Comparison of ENCODE assay signal across 10 cellular contexts in the genomic region with DNA sequence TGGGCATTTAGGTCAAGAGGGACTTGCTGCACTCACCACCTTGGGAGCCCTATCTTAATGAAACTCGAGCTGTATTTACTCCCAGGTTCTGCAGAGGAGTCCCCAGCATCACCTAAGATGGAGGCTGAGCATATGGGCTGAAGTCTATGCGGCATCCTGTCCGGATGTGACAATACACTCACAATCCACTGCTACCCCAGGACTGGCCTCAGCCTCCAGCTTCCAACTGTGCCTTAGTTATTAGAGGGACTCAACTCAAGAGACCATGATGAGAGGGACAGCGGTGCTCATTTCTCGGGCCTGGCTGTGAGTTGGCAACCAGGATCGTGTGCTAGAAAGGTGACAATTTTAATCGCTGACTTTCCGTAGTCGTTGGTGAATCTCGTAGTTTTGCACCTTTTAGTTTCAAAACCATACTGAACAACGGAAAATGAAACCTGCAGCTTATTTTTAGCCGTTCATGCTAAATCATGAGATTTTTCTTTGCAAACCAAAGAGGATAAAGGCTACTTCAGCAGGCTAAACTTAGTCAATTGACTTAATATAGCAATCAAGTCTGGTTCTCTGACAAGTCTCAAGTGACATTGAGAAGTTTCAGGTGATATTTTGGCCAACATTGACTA. TPM values are rescaled to one million over a fixed set of nuclear protein-coding genes. Genes with fewer than 3 reads are reported as not detected.
DNase-seq lines count a peak whose midpoint lies in the region; ATAC-seq and TF ChIP-seq lines count a peak whose summit lies in the region.
"Had no signal": no experiment of that assay in that cellular context is flagged by ENCODE, and none has a peak within 500 bp of the region (broad histone marks: within the 10 kb centered on the region; RNA-seq: fewer than 3 reads in every experiment).

No MANE protein-coding gene starts in this region.

- no peaks in the 10 kb centered on the region for H3K27me3 Mint-ChIP-seq in natural killer cell (ENCODE audit: low read depth in 2 of 2)
- H3K27me3 Mint-ChIP-seq: dendritic cell treated with granulocyte-macrophage colony-stimulating factor and Interleukin-4, amounts not matched to agents 40 ng/mL and 50 ng/mL, for 4 days had no signal

- H3K9me3 Mint-ChIP-seq in natural killer cell, result no peaks in the 10 kb centered on the region
- H3K9me3 Mint-ChIP-seq: dendritic cell treated with granulocyte-macrophage colony-stimulating factor and Interleukin-4, amounts not matched to agents 40 ng/mL and 50 ng/mL, for 4 days had no signal

- peak overlapping the region; percentile 100 for H3K9ac ChIP-seq in MM.1S (ENCODE audit: low read length)

- H3K27ac Mint-ChIP-seq in natural killer cell, result peak overlapping the region; percentile 63 to 78
- H3K27ac Mint-ChIP-seq: dendritic cell treated with granulocyte-macrophage colony-stimulating factor and Interleukin-4, amounts not matched to agents 40 ng/mL and 50 ng/mL, for 4 days had no signal

- intact Hi-C loops in natural killer cell (cut with micrococcal nuclease), result loop anchor here (5.0 kb wide), 1 partner anchor 33 kb away; no protein-coding TSS in a partner anchor

- ATAC-seq in HG02588 (IDR thresholded peaks at IDR 0.05; ENCODE audit: unreplicated experiment), result peak; percentile 44
- peak; percentile 58 to 75 (median 59) for ATAC-seq in natural killer cell

- H3K4me3 ChIP-seq in MM.1S (ENCODE audit: low read length), result no peak overlapping the region
- H3K4me3 ChIP-seq in H7 (ENCODE audit: insufficient read depth, low read depth, low read length), result no peak overlapping the region

- peaks cover 77% of the 10 kb centered on the region for H3K79me2 ChIP-seq in MM.1S (ENCODE audit: low read length)

- peaks cover 0 to 22% of the 10 kb centered on the region in 2 donors for H3K4me1 Mint-ChIP-seq in natural killer cell

- peaks cover 96% of the 10 kb centered on the region for H3K4me1 ChIP-seq in MM.1S (ENCODE audit: low read length)

- no peaks in the 10 kb centered on the region for H3K36me3 Mint-ChIP-seq in natural killer cell

- TF ChIP-seq CTCF in MM.1S (IDR thresholded peaks at IDR 0.05; ENCODE audit: low read length) (no peak), natural killer cell (IDR thresholded peaks at IDR 0.05) (no peak)

- H3K27me3 ChIP-seq in MM.1S (replicated peaks; ENCODE audit: insufficient read depth, low read length), result no peaks in the 10 kb centered on the region
- no peaks in the 10 kb centered on the region for H3K27me3 ChIP-seq in H7 (ENCODE audit: control insufficient read depth, insufficient read depth, low read length)

- H3K9me3 ChIP-seq in MM.1S (replicated peaks; ENCODE audit: insufficient read depth, low read length), result no peaks in the 10 kb centered on the region

- H3K4me3 Mint-ChIP-seq in natural killer cell, result peak overlapping the region; percentile 6
- H3K4me3 Mint-ChIP-seq: dendritic cell treated with granulocyte-macrophage colony-stimulating factor and Interleukin-4, amounts not matched to agents 40 ng/mL and 50 ng/mL, for 4 days had no signal

- no peaks in the 10 kb centered on the region for H3K9me2 ChIP-seq in MM.1S (replicated peaks; ENCODE audit: insufficient read depth, low read length)

- H3K36me3 ChIP-seq in MM.1S (replicated peaks; ENCODE audit: insufficient read depth, low read length), result no peaks in the 10 kb centered on the region
- no peaks in the 10 kb centered on the region for H3K36me3 ChIP-seq in H7 (replicated peaks; ENCODE audit: control insufficient read depth, insufficient read depth, low read length)

- DNase-seq in NK-92 treated with Interleukin-12 subunit alpha and Interleukin-12 subunit beta, amount 100 ng/mL, for 24 hours (lab: John Stamatoyannopoulos, UW), result peak; percentile 52
- DNase-seq in NK-92 (lab: John Stamatoyannopoulos, UW; ENCODE audit: unreplicated experiment) (no peak), MM.1S (peak; percentile 99), natural killer cell (no peak), occipital lobe (lab: John Stamatoyannopoulos, UW) (no peak), H7 (no peak), COLO829 (ENCODE audit: low spot score) (no peak)

- no peaks in the 10 kb centered on the region for H4K20me1 ChIP-seq in MM.1S (ENCODE audit: insufficient read depth, low read length)

- H3F3A ChIP-seq in MM.1S (ENCODE audit: insufficient read depth, low read length), result peaks cover 70% of the 10 kb centered on the region

- H3K27ac ChIP-seq in MM.1S (ENCODE audit: low read length), result peak overlapping the region; percentile 100
- H3K27ac ChIP-seq: 22Rv1 had no signal

- H2AFZ ChIP-seq in MM.1S (ENCODE audit: low read length), result no peak overlapping the region

- H3K4me2 ChIP-seq in MM.1S (ENCODE audit: low read depth, low read length), result peak overlapping the region; percentile 23

RNA-seq across cellular contexts. Expression of a gene that starts 11.1 kb away (rescaled TPM):
- total RNA-seq in natural killer cell (10 to 100 TPM; 40.3 to 68.3 (median 56.7) TPM), occipital lobe (182 TPM)
- 6.7 and 9.5 TPM in 2 replicates for total RNA-seq in H7 (2014; rRNA removed; shearing (Covaris generic))

Comparison
In these comparisons a context has a peak if more than half of its experiments do, and no peak if none do; other contexts are left out.
1. DNase-seq: peak in NK-92 treated with Interleukin-12 subunit alpha and Interleukin-12 subunit beta, amount 100 ng/mL, for 24 hours (single experiment) and MM.1S (single experiment); none in NK-92 (single experiment), natural killer cell (single experiment), occipital lobe (single experiment), H7 (single experiment) and COLO829 (single experiment).